ENCODE assay signal across 1 cellular context in the genomic region with DNA sequence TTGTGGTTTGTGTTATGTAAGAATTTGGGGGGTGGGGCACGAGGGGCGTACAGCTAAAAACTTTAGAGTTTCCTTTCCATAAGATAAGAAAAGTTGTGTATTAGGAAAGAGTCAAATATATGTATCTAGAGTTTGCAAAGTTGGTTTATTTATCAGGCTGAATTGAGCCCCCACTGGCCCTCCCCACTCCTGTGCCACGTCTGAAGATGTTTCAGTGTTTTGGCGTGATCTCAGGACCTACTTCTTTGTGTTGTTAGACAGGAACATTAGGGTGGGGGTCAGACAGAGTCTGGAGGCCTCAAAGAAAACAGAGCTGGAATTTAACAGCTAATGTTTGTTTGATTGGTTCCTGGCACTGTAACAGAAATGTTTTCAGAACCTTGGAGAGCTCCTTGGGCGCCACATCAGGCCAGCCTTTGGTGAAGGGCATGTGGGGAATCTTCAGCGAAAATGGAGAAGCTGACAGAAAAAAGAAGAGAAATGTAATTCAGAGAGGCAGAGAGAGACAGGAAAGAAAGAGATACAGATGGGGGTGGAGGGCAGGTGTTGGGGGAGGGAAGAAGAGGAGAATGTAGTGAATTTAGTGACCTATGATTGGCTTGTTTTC.
A peak's percentile ranks its signal among the peaks of the same experiment; 100 is the strongest.
TF ChIP-seq lines count a peak whose summit lies in the region.

No MANE protein-coding gene starts in this region.

TF ChIP-seq in HepG2, 621 proteins besides CTCF, POLR2A, EP300 and RAD21 (continued from another document and continues in another):
- TF ChIP-seq ZNF672 (CRISPR knock-in tag; IDR thresholded peaks at IDR 0.05) (no peak), ZNF724P (CRISPR knock-in tag; IDR thresholded peaks at IDR 0.05; ENCODE audit: borderline replicate concordance) (no peak), NFKB2 (CRISPR knock-in tag; IDR thresholded peaks at IDR 0.05; ENCODE audit: borderline replicate concordance) (no peak), SCMH1 (CRISPR knock-in tag; IDR thresholded peaks at IDR 0.05; ENCODE audit: borderline replicate concordance) (no peak), FOXM1 (CRISPR knock-in tag; IDR thresholded peaks at IDR 0.05) (0 out of 2 replicates have a peak, but pooled peaks have one; percentile 42), KLF12 (CRISPR knock-in tag; IDR thresholded peaks at IDR 0.05; ENCODE audit: borderline replicate concordance) (peak; percentile 87), RORA (CRISPR knock-in tag; IDR thresholded peaks at IDR 0.05) (no peak), KLF9 (CRISPR knock-in tag; IDR thresholded peaks at IDR 0.05; ENCODE audit: low read depth) (0 out of 2 replicates have a peak, but pooled peaks have one; percentile 61), MED8 (CRISPR knock-in tag; IDR thresholded peaks at IDR 0.05; ENCODE audit: insufficient replicate concordance) (no peak), ZNF180 (CRISPR knock-in tag; IDR thresholded peaks at IDR 0.05; ENCODE audit: borderline replicate concordance, low read depth) (no peak), BRD4 (CRISPR knock-in tag; IDR thresholded peaks at IDR 0.05) (no peak), PAWR (CRISPR knock-in tag; IDR thresholded peaks at IDR 0.05; ENCODE audit: borderline replicate concordance) (no peak), KDM1A (CRISPR knock-in tag; IDR thresholded peaks at IDR 0.05) (no peak), ZNF142 (CRISPR knock-in tag; IDR thresholded peaks at IDR 0.05) (no peak; the same call in 1 of the 2 replicates), ZNF17 (CRISPR knock-in tag; IDR thresholded peaks at IDR 0.05) (0 out of 2 replicates have a peak, but pooled peaks have one; percentile 49), ZC3H13 (CRISPR knock-in tag; IDR thresholded peaks at IDR 0.05) (peak; percentile 73; the same call in 1 of the 2 replicates), PAF1 (CRISPR knock-in tag; IDR thresholded peaks at IDR 0.05) (no peak), ERF (CRISPR knock-in tag; IDR thresholded peaks at IDR 0.05) (peak; percentile 98), NONO (IDR thresholded peaks at IDR 0.05) (no peak), NONO (CRISPR knock-in tag; conservative IDR thresholded peaks at IDR 0.05) (no peak), JUND (CRISPR knock-in tag; IDR thresholded peaks at IDR 0.05) (no peak), ZNF792 (CRISPR knock-in tag; IDR thresholded peaks at IDR 0.05) (peak; percentile 94), MAF1 (CRISPR knock-in tag; IDR thresholded peaks at IDR 0.05; ENCODE audit: borderline replicate concordance) (no peak), TCF12 (IDR thresholded peaks at IDR 0.05) (no peak), TCF12 (CRISPR knock-in tag; IDR thresholded peaks at IDR 0.05) (no peak), SIX1 (CRISPR knock-in tag; IDR thresholded peaks at IDR 0.05; ENCODE audit: borderline replicate concordance) (no peak), ZNF780A (CRISPR knock-in tag; IDR thresholded peaks at IDR 0.05) (peak; percentile 73; the same call in 1 of the 2 replicates), ZNF432 (CRISPR knock-in tag; IDR thresholded peaks at IDR 0.05; ENCODE audit: borderline replicate concordance) (no peak), ZNF839 (CRISPR knock-in tag; IDR thresholded peaks at IDR 0.05; ENCODE audit: borderline replicate concordance) (no peak), RXRA (CRISPR knock-in tag; IDR thresholded peaks at IDR 0.05) (no peak), ZNF367 (CRISPR knock-in tag; IDR thresholded peaks at IDR 0.05; ENCODE audit: borderline replicate concordance) (no peak), ZBTB26 (CRISPR knock-in tag; IDR thresholded peaks at IDR 0.05; ENCODE audit: borderline replicate concordance) (peak; percentile 86), PCBP1 (IDR thresholded peaks at IDR 0.05; ENCODE audit: borderline replicate concordance, low read depth, low read length) (no peak), RARG (CRISPR knock-in tag; IDR thresholded peaks at IDR 0.05; ENCODE audit: low read depth) (peak; percentile 95; the same call in 1 of the 2 replicates), MZF1 (CRISPR knock-in tag; IDR thresholded peaks at IDR 0.05; ENCODE audit: borderline replicate concordance) (no peak), ELF3 (CRISPR knock-in tag; IDR thresholded peaks at IDR 0.05) (peak; percentile 86), U2AF2 (IDR thresholded peaks at IDR 0.05; ENCODE audit: low read depth, low read length) (no peak), ZNF101 (CRISPR knock-in tag; IDR thresholded peaks at IDR 0.05; ENCODE audit: borderline replicate concordance, low read depth) (no peak), HDAC2 (CRISPR knock-in tag; IDR thresholded peaks at IDR 0.05) (peak; percentile 95), ZSCAN29 (CRISPR knock-in tag; conservative IDR thresholded peaks at IDR 0.05) (no peak), TAF15 (IDR thresholded peaks at IDR 0.05; ENCODE audit: low read depth, low read length, poor library complexity, severe bottlenecking) (no peak), FOXP1 (IDR thresholded peaks at IDR 0.05) (no peak), FOXP1 (CRISPR knock-in tag; IDR thresholded peaks at IDR 0.05) (0 out of 2 replicates have a peak, but pooled peaks have one; percentile 35), ZNF205 (CRISPR knock-in tag; IDR thresholded peaks at IDR 0.05) (peak; percentile 86), MNT (IDR thresholded peaks at IDR 0.05) (no peak), ZNF547 (CRISPR knock-in tag; IDR thresholded peaks at IDR 0.05) (peak; percentile 65; the same call in 1 of the 2 replicates)
- TF ChIP-seq, protein P1, sequence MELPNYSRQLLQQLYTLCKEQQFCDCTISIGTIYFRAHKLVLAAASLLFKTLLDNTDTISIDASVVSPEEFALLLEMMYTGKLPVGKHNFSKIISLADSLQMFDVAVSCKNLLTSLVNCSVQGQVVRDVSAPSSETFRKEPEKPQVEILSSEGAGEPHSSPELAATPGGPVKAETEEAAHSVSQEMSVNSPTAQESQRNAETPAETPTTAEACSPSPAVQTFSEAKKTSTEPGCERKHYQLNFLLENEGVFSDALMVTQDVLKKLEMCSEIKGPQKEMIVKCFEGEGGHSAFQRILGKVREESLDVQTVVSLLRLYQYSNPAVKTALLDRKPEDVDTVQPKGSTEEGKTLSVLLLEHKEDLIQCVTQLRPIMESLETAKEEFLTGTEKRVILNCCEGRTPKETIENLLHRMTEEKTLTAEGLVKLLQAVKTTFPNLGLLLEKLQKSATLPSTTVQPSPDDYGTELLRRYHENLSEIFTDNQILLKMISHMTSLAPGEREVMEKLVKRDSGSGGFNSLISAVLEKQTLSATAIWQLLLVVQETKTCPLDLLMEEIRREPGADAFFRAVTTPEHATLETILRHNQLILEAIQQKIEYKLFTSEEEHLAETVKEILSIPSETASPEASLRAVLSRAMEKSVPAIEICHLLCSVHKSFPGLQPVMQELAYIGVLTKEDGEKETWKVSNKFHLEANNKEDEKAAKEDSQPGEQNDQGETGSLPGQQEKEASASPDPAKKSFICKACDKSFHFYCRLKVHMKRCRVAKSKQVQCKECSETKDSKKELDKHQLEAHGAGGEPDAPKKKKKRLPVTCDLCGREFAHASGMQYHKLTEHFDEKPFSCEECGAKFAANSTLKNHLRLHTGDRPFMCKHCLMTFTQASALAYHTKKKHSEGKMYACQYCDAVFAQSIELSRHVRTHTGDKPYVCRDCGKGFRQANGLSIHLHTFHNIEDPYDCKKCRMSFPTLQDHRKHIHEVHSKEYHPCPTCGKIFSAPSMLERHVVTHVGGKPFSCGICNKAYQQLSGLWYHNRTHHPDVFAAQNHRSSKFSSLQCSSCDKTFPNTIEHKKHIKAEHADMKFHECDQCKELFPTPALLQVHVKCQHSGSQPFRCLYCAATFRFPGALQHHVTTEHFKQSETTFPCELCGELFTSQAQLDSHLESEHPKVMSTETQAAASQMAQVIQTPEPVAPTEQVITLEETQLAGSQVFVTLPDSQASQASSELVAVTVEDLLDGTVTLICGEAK (IDR thresholded peaks at IDR 0.05): no peak
- TF ChIP-seq, protein P1 (CRISPR knock-in tag; IDR thresholded peaks at IDR 0.05): no peak; the same call in 1 of the 2 replicates
- TF ChIP-seq, protein P2, sequence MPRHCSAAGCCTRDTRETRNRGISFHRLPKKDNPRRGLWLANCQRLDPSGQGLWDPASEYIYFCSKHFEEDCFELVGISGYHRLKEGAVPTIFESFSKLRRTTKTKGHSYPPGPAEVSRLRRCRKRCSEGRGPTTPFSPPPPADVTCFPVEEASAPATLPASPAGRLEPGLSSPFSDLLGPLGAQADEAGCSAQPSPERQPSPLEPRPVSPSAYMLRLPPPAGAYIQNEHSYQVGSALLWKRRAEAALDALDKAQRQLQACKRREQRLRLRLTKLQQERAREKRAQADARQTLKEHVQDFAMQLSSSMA (CRISPR knock-in tag; IDR thresholded peaks at IDR 0.05): 0 out of 2 replicates have a peak, but pooled peaks have one; percentile 70
